ENCODE assay signal across 8 cellular contexts in genomic region chr10:120948889-120949382, GRCh38.
DNase-seq lines count a peak whose midpoint lies in the region; ATAC-seq and TF ChIP-seq lines count a peak whose summit lies in the region.

No MANE protein-coding gene starts in this region.

- H3K27ac ChIP-seq in heart left ventricle (no peak overlapping the region), aorta (ENCODE audit: low read depth in 1 of 2, low read length in 2 of 2) (no peak overlapping the region)

- ATAC-seq in HG02678 (IDR thresholded peaks at IDR 0.05; ENCODE audit: unreplicated experiment) (peak; percentile 95), heart left ventricle (peak; percentile 70 to 98 (median 96)), aorta (ENCODE audit: low FRiP score) (peak; percentile 96)

- H3K9me3 ChIP-seq in heart left ventricle: peaks cover 0 to 9% (median 3%) of the 10 kb centered on the region in 12 donors
- H3K9me3 ChIP-seq in aorta (ENCODE audit: control insufficient read depth, low read length): peaks cover 6% of the 10 kb centered on the region

- H3K27me3 ChIP-seq in heart left ventricle (peaks cover 0 to 51% (median 23%) of the 10 kb centered on the region in 9 donors), aorta (ENCODE audit: control insufficient read depth in 1 of 2, insufficient read depth in 2 of 2, low read length in 1 of 2) (no peaks in the 10 kb centered on the region)

- peaks cover 3% of the 10 kb centered on the region for H3K36me3 Mint-ChIP-seq in activated naive CD8-positive, alpha-beta T cell

- no peaks in the 10 kb centered on the region for H3K36me3 ChIP-seq in heart left ventricle
- no peaks in the 10 kb centered on the region for H3K36me3 ChIP-seq in aorta (ENCODE audit: control insufficient read depth in 1 of 2, insufficient read depth in 2 of 2, low read length in 1 of 2)

- H3K9me3 Mint-ChIP-seq in activated naive CD8-positive, alpha-beta T cell (ENCODE audit: low read depth): no peaks in the 10 kb centered on the region

- H3K27ac Mint-ChIP-seq in activated naive CD8-positive, alpha-beta T cell: no peak overlapping the region

- peak overlapping the region; percentile 60 for H3K4me3 Mint-ChIP-seq in activated naive CD8-positive, alpha-beta T cell

- H3K27me3 Mint-ChIP-seq in activated naive CD8-positive, alpha-beta T cell: peaks cover 34% of the 10 kb centered on the region

- no peak for TF ChIP-seq POLR2A in heart left ventricle (IDR thresholded peaks at IDR 0.05)

- H3K4me3 ChIP-seq in heart left ventricle: peak overlapping the region in 11 of 12 donors; percentile 28 to 58 (median 50)
- peak overlapping the region; percentile 3 to 12 for H3K4me3 ChIP-seq in aorta (ENCODE audit: low read length in 2 of 2)

- H3K4me1 Mint-ChIP-seq in activated naive CD8-positive, alpha-beta T cell (ENCODE audit: low read depth): peaks cover 6% of the 10 kb centered on the region

- 1 to 2% (median 1%) methylated on average over 26 to 42 of the region's 42 CpGs for WGBS in heart left ventricle, 4 donors
- WGBS in aorta, 2 donors: 1% methylated on average over 39 to 42 of the region's 42 CpGs

- H3K4me1 ChIP-seq in heart left ventricle: peaks cover 0 to 15% (median 10%) of the 10 kb centered on the region in 12 donors
- no peaks in the 10 kb centered on the region for H3K4me1 ChIP-seq in aorta (ENCODE audit: control insufficient read depth in 1 of 2, insufficient read depth in 2 of 2, low read length in 2 of 2)

- peak; percentile 77 for TF ChIP-seq CTCF in GM12872 (IDR thresholded peaks at IDR 0.05; ENCODE audit: insufficient read depth, low read depth, low read length)
- TF ChIP-seq CTCF in heart left ventricle (IDR thresholded peaks at IDR 0.05): peak; percentile 84 to 94 (median 88)

- intact Hi-C loops in heart left ventricle (cut with DNase I): loop anchor here in 9 of 10 donors (1.0 to 10.0 kb wide), 7 partner anchors 658 to 953 kb away; no protein-coding TSS in a partner anchor
- intact Hi-C loops in posterior cingulate gyrus (cut with DNase I): loop anchor here (10.0 kb wide), 1 partner anchor 186 kb away; no protein-coding TSS in a partner anchor
- intact Hi-C loops in aorta (cut with DNase I): loop anchor here (2.0 to 5.0 kb wide), 3 partner anchors 658 to 938 kb away; no protein-coding TSS in a partner anchor

- DNase-seq in RPMI8226: peak; percentile 62
- peak; percentile 63 to 86 (median 70) for DNase-seq in heart left ventricle
- DNase-seq in posterior cingulate gyrus: peak; percentile 60 to 97 (median 74)
- DNase-seq in aorta: peak; percentile 77 to 91
- no peak for DNase-seq in NCI-H748 (lab: John Stamatoyannopoulos, UW; ENCODE audit: unreplicated experiment)
